Comparison of ENCODE assay signal across 1 cellular context in genomic region chr10:12780634-12781601, GRCh38.
TF ChIP-seq lines count a peak whose summit lies in the region.

No MANE protein-coding gene starts in this region.

TF ChIP-seq in HEK293, 187 proteins besides CTCF, POLR2A, EP300 and RAD21 (continued from another document):
- TF ChIP-seq ZNF701 (tag by site-specific recombination; IDR thresholded peaks at IDR 0.05) (no peak), ZNF48 (tag by site-specific recombination; IDR thresholded peaks at IDR 0.05) (no peak), KLF7 (tag by site-specific recombination; IDR thresholded peaks at IDR 0.05; ENCODE audit: borderline replicate concordance) (no peak), TCF7L2 (IDR thresholded peaks at IDR 0.05; ENCODE audit: borderline replicate concordance, low read depth, low read length) (no peak), SP3 (tag by site-specific recombination; IDR thresholded peaks at IDR 0.05) (no peak), ZNF24 (tag by site-specific recombination; IDR thresholded peaks at IDR 0.05) (no peak), ZNF658 (tag by site-specific recombination; IDR thresholded peaks at IDR 0.05) (no peak)
- TF ChIP-seq, protein P1, sequence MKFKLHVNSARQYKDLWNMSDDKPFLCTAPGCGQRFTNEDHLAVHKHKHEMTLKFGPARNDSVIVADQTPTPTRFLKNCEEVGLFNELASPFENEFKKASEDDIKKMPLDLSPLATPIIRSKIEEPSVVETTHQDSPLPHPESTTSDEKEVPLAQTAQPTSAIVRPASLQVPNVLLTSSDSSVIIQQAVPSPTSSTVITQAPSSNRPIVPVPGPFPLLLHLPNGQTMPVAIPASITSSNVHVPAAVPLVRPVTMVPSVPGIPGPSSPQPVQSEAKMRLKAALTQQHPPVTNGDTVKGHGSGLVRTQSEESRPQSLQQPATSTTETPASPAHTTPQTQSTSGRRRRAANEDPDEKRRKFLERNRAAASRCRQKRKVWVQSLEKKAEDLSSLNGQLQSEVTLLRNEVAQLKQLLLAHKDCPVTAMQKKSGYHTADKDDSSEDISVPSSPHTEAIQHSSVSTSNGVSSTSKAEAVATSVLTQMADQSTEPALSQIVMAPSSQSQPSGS (tag by site-specific recombination; IDR thresholded peaks at IDR 0.05; ENCODE audit: low read depth) = 0 out of 2 replicates have a peak, but pooled peaks have one; percentile 24
TF ChIP-seq in HEK293: peak in this region for 4.
